ENCODE assay signal across 1 cellular context in genomic region chr6:52976591-52977035, GRCh38.
TF ChIP-seq lines count a peak whose summit lies in the region.

No MANE protein-coding gene starts in this region.

TF ChIP-seq in H1, 55 proteins besides CTCF, POLR2A, EP300 and RAD21 (continued from another document):
- TF ChIP-seq MAX (IDR thresholded peaks at IDR 0.05), result no peak
- TF ChIP-seq GTF2F1 (IDR thresholded peaks at IDR 0.05; ENCODE audit: borderline replicate concordance, low read depth, low read length), result no peak
- no peak for TF ChIP-seq E2F6 (IDR thresholded peaks at IDR 0.05)
- TF ChIP-seq SP2 (IDR thresholded peaks at IDR 0.05; ENCODE audit: low read length), result no peak
- no peak for TF ChIP-seq JUND (IDR thresholded peaks at IDR 0.05; ENCODE audit: low read length)
- TF ChIP-seq SIX5 (IDR thresholded peaks at IDR 0.05; ENCODE audit: low read depth, low read length), result no peak
- TF ChIP-seq CREB1 (IDR thresholded peaks at IDR 0.05), result no peak
- TF ChIP-seq NRF1 (IDR thresholded peaks at IDR 0.05; ENCODE audit: low read depth, low read length), result no peak
- TF ChIP-seq POU5F1 (IDR thresholded peaks at IDR 0.05; ENCODE audit: low read depth, low read length), result no peak
- no peak for TF ChIP-seq HDAC6 (IDR thresholded peaks at IDR 0.05; ENCODE audit: low read depth, low read length)
- no peak for TF ChIP-seq TAF1 (IDR thresholded peaks at IDR 0.05; ENCODE audit: low read depth, low read length)
- no peak for TF ChIP-seq RBBP5 (IDR thresholded peaks at IDR 0.05; ENCODE audit: borderline replicate concordance, low read depth, low read length)
- TF ChIP-seq SIN3A (conservative IDR thresholded peaks at IDR 0.05 in 1 of 2, IDR thresholded peaks at IDR 0.05 in 1 of 2; ENCODE audit: low read depth in 1 of 2, low read length in 2 of 2), result no peak
TF ChIP-seq in H1: peak in this region for 0.
